8 cellular contexts compared by ENCODE assay signal in the genomic region with DNA sequence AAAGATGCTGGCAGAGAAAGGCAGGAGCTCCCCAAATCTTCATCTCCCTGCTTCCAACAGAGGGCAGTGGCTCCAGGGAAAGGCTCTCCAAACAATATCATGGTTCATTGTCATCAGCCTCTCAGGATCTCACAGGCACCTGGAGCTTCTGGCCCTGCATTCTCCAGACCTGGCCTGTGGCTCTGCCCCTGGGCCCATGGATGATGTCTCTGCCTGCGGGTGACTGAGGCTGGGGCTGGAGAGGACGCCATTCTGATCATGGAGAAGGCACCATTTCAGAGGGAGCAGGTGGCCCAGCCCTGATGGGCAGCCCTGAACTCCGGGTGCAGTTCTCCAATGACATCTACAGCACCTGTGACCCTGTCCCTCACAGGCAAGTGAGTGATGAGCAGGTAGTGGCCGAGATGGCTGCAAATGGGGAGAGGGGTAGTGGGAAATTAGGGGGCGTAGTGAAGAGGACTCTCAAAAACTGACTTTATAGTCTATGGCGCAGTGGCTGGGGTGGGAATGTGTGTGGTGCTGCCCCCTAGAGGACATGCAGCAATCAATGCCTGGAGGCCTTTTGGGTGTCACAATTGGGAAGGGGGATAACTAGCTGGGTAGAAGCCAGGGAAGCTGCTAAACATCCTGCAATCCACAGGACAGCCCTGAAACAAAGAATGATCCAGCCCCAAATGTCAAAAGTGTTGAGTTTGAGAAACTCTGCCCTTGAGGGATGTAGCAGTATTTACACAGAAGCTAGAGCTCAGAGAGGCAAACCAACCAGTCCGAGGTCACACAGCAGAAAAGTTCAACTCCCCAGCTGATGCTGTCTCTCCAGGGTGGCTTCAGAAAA. TPM values are rescaled to one million over a fixed set of nuclear protein-coding genes. Genes with fewer than 3 reads are reported as not detected.
DNase-seq lines count a peak whose midpoint lies in the region; ATAC-seq and TF ChIP-seq lines count a peak whose summit lies in the region.

No MANE protein-coding gene starts in this region.

- intact Hi-C loops in A673 (cut with micrococcal nuclease; ENCODE audit: unreplicated experiment) (no loop called here), mammary epithelial cell (cut with micrococcal nuclease) (loop anchor here (5.0 kb wide), 6 partner anchors 69 to 344 kb away; a partner anchor contains a TSS)

- peaks cover 26% of the 10 kb centered on the region for H3F3A ChIP-seq in SK-N-SH (replicated peaks; ENCODE audit: insufficient read depth)

- no peak for TF ChIP-seq EP300 in SK-N-SH (IDR thresholded peaks at IDR 0.05; ENCODE audit: borderline replicate concordance in 1 of 2, low read depth in 1 of 2, low read length in 1 of 2)

- H3K4me1 ChIP-seq in A673 (ENCODE audit: insufficient read depth, low read length, poor library complexity, severe bottlenecking) (peaks cover 11% of the 10 kb centered on the region), SK-N-SH (ENCODE audit: control insufficient read depth in 1 of 2, insufficient read depth in 2 of 2, low read depth in 1 of 2, low read length in 1 of 2) (peaks cover 16 to 36% of the 10 kb centered on the region in 2 experiments; a peak in 2 of 4 replicates), mammary epithelial cell (ENCODE audit: insufficient read depth, low read length) (peaks cover 21% of the 10 kb centered on the region)

- in situ Hi-C loops in GM13977 (cut with MboI; ENCODE audit: low pct_unique_long_range_greater_than_20kb, low sequenced_read_pairs, unreplicated experiment) (no loop called here), mammary epithelial cell (cut with MboI; ENCODE audit: low sequenced_read_pairs in 2 of 2) (no loop called here)

- ATAC-seq in HG03097 (IDR thresholded peaks at IDR 0.05; ENCODE audit: low FRiP score, unreplicated experiment) (no peak), HG03565 (IDR thresholded peaks at IDR 0.05; ENCODE audit: unreplicated experiment) (no peak)

- DNase-seq in A673 (ENCODE audit: low spot score), result peak; percentile 61
- peak; percentile 62 for DNase-seq in GM13977 (ENCODE audit: low spot score)
- peak; percentile 64 for DNase-seq in SK-N-SH
- no peak for DNase-seq in mammary epithelial cell
- peak; percentile 9 to 11 for DNase-seq in stimulated activated CD8-positive, alpha-beta memory T cell treated with anti-CD3 and anti-CD28 coated beads, Interleukin-7, amount 100 ng/mL, for 4 hours (ENCODE audit: low read depth in 2 of 2)

- H2AFZ ChIP-seq in SK-N-SH (ENCODE audit: low read depth) (no peak overlapping the region), mammary epithelial cell (ENCODE audit: low read depth, low read length) (no peak overlapping the region)

- H3K79me2 ChIP-seq in SK-N-SH (ENCODE audit: insufficient read depth), result peaks cover 81% of the 10 kb centered on the region
- H3K79me2 ChIP-seq in mammary epithelial cell (ENCODE audit: insufficient read depth, low read length), result peaks cover 26% of the 10 kb centered on the region

- H3K9ac ChIP-seq in SK-N-SH, result no peak overlapping the region
- no peak overlapping the region for H3K9ac ChIP-seq in mammary epithelial cell (ENCODE audit: insufficient read depth, low read length)

- CTCF ChIA-PET in A673 (lab: Charles Lee) (interaction anchor here (0.6 to 1.4 kb wide), 5 partner anchors 10 to 264 kb away, joined by 3 read pairs; no protein-coding TSS in a partner anchor), SK-N-SH (lab: Yijun Ruan, JAX) (interaction anchor here (0.6 to 6.5 kb wide), 41 partner anchors 8 to 491 kb away, joined by 3 to 91 read pairs (median 4); a partner anchor contains a TSS), mammary epithelial cell (lab: Charles Lee; ENCODE audit: low non-redundant PET) (interaction anchor here (0.6 kb wide), 1 partner anchor 31 kb away, joined by 3 read pairs; no protein-coding TSS in a partner anchor)

- H3K4me2 ChIP-seq in SK-N-SH, result peak overlapping the region; percentile 95
- H3K4me2 ChIP-seq in mammary epithelial cell (ENCODE audit: insufficient read depth, low read depth, low read length), result no peak overlapping the region

- TF ChIP-seq RAD21 in SK-N-SH (IDR thresholded peaks at IDR 0.05; ENCODE audit: low read length), result peak; percentile 46

- no peaks in the 10 kb centered on the region for H3K27me3 ChIP-seq in A673 (replicated peaks; ENCODE audit: insufficient read depth, low read depth, low read length, poor library complexity)
- H3K27me3 ChIP-seq in SK-N-SH (ENCODE audit: insufficient read depth), result no peaks in the 10 kb centered on the region
- no peaks in the 10 kb centered on the region for H3K27me3 ChIP-seq in mammary epithelial cell (ENCODE audit: insufficient read depth, low read length)
- H3K27me3 ChIP-seq in layer of hippocampus (ENCODE audit: control insufficient read depth, insufficient read depth, low read length), result no peaks in the 10 kb centered on the region

- TF ChIP-seq CTCF in A673 (conservative IDR thresholded peaks at IDR 0.05; ENCODE audit: low read depth, low read length) (peak; percentile 81), GM13977 (IDR thresholded peaks at IDR 0.05; ENCODE audit: extremely low read depth, insufficient read depth, missing control alignments) (peak; percentile 56), SK-N-SH (IDR thresholded peaks at IDR 0.05) (peak; percentile 82), mammary epithelial cell (conservative IDR thresholded peaks at IDR 0.05 in 1 of 2, IDR thresholded peaks at IDR 0.05 in 1 of 2; ENCODE audit: extremely low read depth in 1 of 2, insufficient read depth in 1 of 2, low read depth in 1 of 2, low read length in 2 of 2) (peak; percentile 58 to 65)

- H3K36me3 ChIP-seq in A673 (ENCODE audit: insufficient read depth, low read length, poor library complexity, severe bottlenecking) (no peaks in the 10 kb centered on the region), SK-N-SH (replicated peaks in 1 of 2; ENCODE audit: control insufficient read depth in 1 of 2, insufficient read depth in 2 of 2, low read length in 1 of 2) (peaks cover 9% of the 10 kb centered on the region in 2 experiments), mammary epithelial cell (ENCODE audit: insufficient read depth, low read length) (no peaks in the 10 kb centered on the region)

- dilution Hi-C loops in mammary epithelial cell (cut with HindIII; ENCODE audit: low sequenced_read_pairs), result no loop called here

- H4K20me1 ChIP-seq in SK-N-SH (ENCODE audit: insufficient read depth) (peaks cover 61% of the 10 kb centered on the region), mammary epithelial cell (ENCODE audit: insufficient read depth, low read length) (no peaks in the 10 kb centered on the region)

- H3K27ac ChIP-seq in A673 (ENCODE audit: low read depth, low read length, poor library complexity, severe bottlenecking) (no peak overlapping the region), SK-N-SH (ENCODE audit: low read depth in 2 of 2, low read length in 1 of 2) (peak overlapping the region in 1 of 2 experiments; percentile 92; a peak in 2 of 4 replicates), mammary epithelial cell (ENCODE audit: insufficient read depth, low read depth, low read length) (no peak overlapping the region), layer of hippocampus (ENCODE audit: low read depth, low read length) (peak overlapping the region; percentile 1)

- WGBS in SK-N-SH (ENCODE audit: low lambda C conversion rate), result 94% methylated on average over 7 of the region's 7 CpGs
- 95% methylated on average over 7 of the region's 7 CpGs for WGBS in mammary epithelial cell (ENCODE audit: low coverage, missing lambda C conversion rate)

- POLR2A ChIA-PET in A673 (lab: Charles Lee; ENCODE audit: low non-redundant PET) (no interaction called here), SK-N-SH (lab: Yijun Ruan, JAX) (interaction anchor here (1.1 kb wide), 1 partner anchor 14 kb away, joined by 4 read pairs; no protein-coding TSS in a partner anchor)

- H3K9me2 ChIP-seq in SK-N-SH, result no peaks in the 10 kb centered on the region

- H3K4me3 ChIP-seq in A673 (ENCODE audit: low read depth, low read length, poor library complexity, severe bottlenecking) (no peak overlapping the region), SK-N-SH (ENCODE audit: low read depth in 2 of 2, low read length in 1 of 2) (no peak overlapping the region; a peak in 1 of 4 replicates), mammary epithelial cell (replicated peaks in 1 of 3; ENCODE audit: insufficient read depth in 1 of 3, low read depth in 2 of 3, low read length in 3 of 3) (no peak overlapping the region)

- no TSS peak for BruUV-seq in A673 (replicated peaks; lab: Mats Ljungman, UMichigan)
- no TSS peak for BruUV-seq in mammary epithelial cell (replicated peaks; lab: Mats Ljungman, UMichigan)

- H3K9me3 ChIP-seq in A673 (ENCODE audit: low read depth, low read length, poor library complexity, severe bottlenecking) (no peaks in the 10 kb centered on the region), SK-N-SH (no peaks in the 10 kb centered on the region), mammary epithelial cell (replicated peaks; ENCODE audit: insufficient read depth, low read length) (no peaks in the 10 kb centered on the region)

TF ChIP-seq in SK-N-SH, 30 proteins besides CTCF, POLR2A, EP300 and RAD21 (continues in another document):
- TF ChIP-seq, protein P1, sequence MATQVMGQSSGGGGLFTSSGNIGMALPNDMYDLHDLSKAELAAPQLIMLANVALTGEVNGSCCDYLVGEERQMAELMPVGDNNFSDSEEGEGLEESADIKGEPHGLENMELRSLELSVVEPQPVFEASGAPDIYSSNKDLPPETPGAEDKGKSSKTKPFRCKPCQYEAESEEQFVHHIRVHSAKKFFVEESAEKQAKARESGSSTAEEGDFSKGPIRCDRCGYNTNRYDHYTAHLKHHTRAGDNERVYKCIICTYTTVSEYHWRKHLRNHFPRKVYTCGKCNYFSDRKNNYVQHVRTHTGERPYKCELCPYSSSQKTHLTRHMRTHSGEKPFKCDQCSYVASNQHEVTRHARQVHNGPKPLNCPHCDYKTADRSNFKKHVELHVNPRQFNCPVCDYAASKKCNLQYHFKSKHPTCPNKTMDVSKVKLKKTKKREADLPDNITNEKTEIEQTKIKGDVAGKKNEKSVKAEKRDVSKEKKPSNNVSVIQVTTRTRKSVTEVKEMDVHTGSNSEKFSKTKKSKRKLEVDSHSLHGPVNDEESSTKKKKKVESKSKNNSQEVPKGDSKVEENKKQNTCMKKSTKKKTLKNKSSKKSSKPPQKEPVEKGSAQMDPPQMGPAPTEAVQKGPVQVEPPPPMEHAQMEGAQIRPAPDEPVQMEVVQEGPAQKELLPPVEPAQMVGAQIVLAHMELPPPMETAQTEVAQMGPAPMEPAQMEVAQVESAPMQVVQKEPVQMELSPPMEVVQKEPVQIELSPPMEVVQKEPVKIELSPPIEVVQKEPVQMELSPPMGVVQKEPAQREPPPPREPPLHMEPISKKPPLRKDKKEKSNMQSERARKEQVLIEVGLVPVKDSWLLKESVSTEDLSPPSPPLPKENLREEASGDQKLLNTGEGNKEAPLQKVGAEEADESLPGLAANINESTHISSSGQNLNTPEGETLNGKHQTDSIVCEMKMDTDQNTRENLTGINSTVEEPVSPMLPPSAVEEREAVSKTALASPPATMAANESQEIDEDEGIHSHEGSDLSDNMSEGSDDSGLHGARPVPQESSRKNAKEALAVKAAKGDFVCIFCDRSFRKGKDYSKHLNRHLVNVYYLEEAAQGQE (IDR thresholded peaks at IDR 0.05; ENCODE audit: low read depth, low read length), result no peak

RNA-seq across cellular contexts. Expression of a gene that starts 3.2 kb away (rescaled TPM):
- 28.1 and 32.1 TPM in 2 replicates for total RNA-seq in A673 (2021)
- polyA plus RNA-seq in SK-N-SH (2012; rRNA removed), result 15.0 and 15.7 TPM in 2 replicates
- polyA plus RNA-seq in SK-N-SH (2012; cell fraction: cytosol; rRNA removed), result 8.5 and 12.1 TPM in 2 replicates
- polyA plus RNA-seq in SK-N-SH (2012; cell fraction: nucleus; rRNA removed), result 15.1 and 22.9 TPM in 2 replicates
- total RNA-seq in mammary epithelial cell, result 10 to 100 TPM; 19.2 to 25.1 TPM
- polyA plus RNA-seq in mammary epithelial cell, result 14.1 TPM
- 33.7 TPM for polyA minus RNA-seq in mammary epithelial cell
